Comparison of ENCODE assay signal across 18 cellular contexts in the genomic region with DNA sequence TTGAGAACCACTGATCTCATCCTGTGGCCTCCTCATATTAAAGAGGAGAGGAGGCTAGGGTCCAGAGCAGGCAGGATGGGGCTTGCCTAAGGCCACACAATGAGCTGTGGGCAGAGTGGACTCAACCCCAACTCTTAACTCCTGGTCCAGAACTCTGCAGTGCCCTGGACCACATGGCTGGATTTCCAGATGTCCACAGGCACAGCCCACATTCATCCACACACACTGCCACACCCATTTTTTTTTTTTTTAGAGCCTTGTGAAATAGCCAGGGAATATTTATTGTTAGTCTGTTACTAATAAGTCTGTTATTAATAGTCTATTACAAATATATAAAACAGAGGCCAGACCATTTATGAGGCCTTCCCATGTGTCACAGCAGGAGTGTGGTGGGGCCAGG.
"Had no signal": no experiment of that assay in that cellular context is flagged by ENCODE, and none has a peak within 500 bp of the region (broad histone marks: within the 10 kb centered on the region; RNA-seq: fewer than 3 reads in every experiment).

No MANE protein-coding gene starts in this region.

- H3K4me3 Mint-ChIP-seq: activated CD8-positive, alpha-beta T cell treated with anti-CD3 and anti-CD28 coated beads for 36 hours; activated naive CD4-positive, alpha-beta T cell treated with anti-CD3 and anti-CD28 coated beads, Interleukin-2, amount 50 U/mL, for 24 hours; brain; central memory CD8-positive, alpha-beta T cell; T-helper 17 cell had no signal

- H3K36me3 Mint-ChIP-seq: activated naive CD4-positive, alpha-beta T cell treated with anti-CD3 and anti-CD28 coated beads, Interleukin-2, amount 50 U/mL, for 24 hours; brain had no signal

- H3K4me1 Mint-ChIP-seq: activated naive CD4-positive, alpha-beta T cell treated with anti-CD3 and anti-CD28 coated beads, Interleukin-2, amount 50 U/mL, for 24 hours; central memory CD8-positive, alpha-beta T cell had no signal

- H3K27ac Mint-ChIP-seq: activated CD8-positive, alpha-beta T cell treated with anti-CD3 and anti-CD28 coated beads for 36 hours; activated naive CD4-positive, alpha-beta T cell treated with anti-CD3 and anti-CD28 coated beads, Interleukin-2, amount 50 U/mL, for 24 hours; T-helper 17 cell had no signal

- H3K9me3 Mint-ChIP-seq: activated CD8-positive, alpha-beta T cell treated with anti-CD3 and anti-CD28 coated beads for 36 hours; activated naive CD4-positive, alpha-beta T cell treated with anti-CD3 and anti-CD28 coated beads, Interleukin-2, amount 50 U/mL, for 24 hours; brain; central memory CD8-positive, alpha-beta T cell had no signal

- H3K27me3 Mint-ChIP-seq: activated CD8-positive, alpha-beta T cell treated with anti-CD3 and anti-CD28 coated beads for 36 hours; brain; central memory CD8-positive, alpha-beta T cell; T-helper 17 cell had no signal

- H3K27ac ChIP-seq: PC-9 had no signal

- ATAC-seq: activated CD8-positive, alpha-beta T cell treated with anti-CD3 and anti-CD28 coated beads for 36 hours; T-helper 17 cell had no signal

- H3K4me3 ChIP-seq: PC-9 had no signal

- DNase-seq: activated CD4-positive, alpha-beta T cell treated with anti-CD3 and anti-CD28 coated beads, Interleukin-2, amount 50 U/mL, for 1 hour; activated CD4-positive, CD25-positive, alpha-beta regulatory T cell; activated CD8-positive, alpha-beta memory T cell treated with anti-CD3 and anti-CD28 coated beads, Interleukin-2, amount 50 U/mL, for 4 hours; activated CD8-positive, alpha-beta T cell treated with anti-CD3 and anti-CD28 coated beads for 36 hours; activated T-cell treated with anti-CD3 and anti-CD28 coated beads, Interleukin-2, amount 50 U/mL, for 1 hour; IMR-90; Kasumi-1; KBM-7; NCI-H1048; NCI-H146; NCI-H187 treated with DMSO at 0.1 percent for 48 hours; NCI-H2081 treated with DMSO at 0.1 percent for 48 hours; PC-9; T-helper 17 cell; T-helper 9 cell had no signal
